In genomic region chr1:28416509-28417194, GRCh38 we compare ENCODE assay signal across 15 cellular contexts. TPM values are rescaled to one million over a fixed set of nuclear protein-coding genes. Genes with fewer than 3 reads are reported as not detected.
A peak's percentile ranks its signal among the peaks of the same experiment; 100 is the strongest.
DNase-seq lines count a peak whose midpoint lies in the region; ATAC-seq and TF ChIP-seq lines count a peak whose summit lies in the region.
"Had no signal": no experiment of that assay in that cellular context is flagged by ENCODE, and none has a peak within 500 bp of the region (broad histone marks: within the 10 kb centered on the region; RNA-seq: fewer than 3 reads in every experiment).

No MANE protein-coding gene starts in this region.

- no peaks in the 10 kb centered on the region for H3K9me3 ChIP-seq in Karpas-422 (ENCODE audit: low read length)
- no peaks in the 10 kb centered on the region for H3K9me3 ChIP-seq in mucosa of descending colon
- H3K9me3 ChIP-seq: MG63 had no signal

- H3K4me1 ChIP-seq in Karpas-422 (ENCODE audit: low read length) (peaks cover 46% of the 10 kb centered on the region), mucosa of descending colon (ENCODE audit: low read depth) (no peaks in the 10 kb centered on the region)
- H3K4me1 ChIP-seq: parathyroid adenoma had no signal

- no peak for ATAC-seq in activated T-helper 17 cell treated with anti-CD3 and anti-CD28 coated beads, Interleukin-2, amount 50 U/mL, for 72 hours (replicated peaks)
- peak; percentile 63 for ATAC-seq in mucosa of descending colon
- ATAC-seq in activated naive CD4-positive, alpha-beta T cell treated with anti-CD3 and anti-CD28 coated beads, Interleukin-2, amount 50 U/mL, for 72 hours: no peak

- H3K36me3 Mint-ChIP-seq in Calu3 (ENCODE audit: insufficient read depth, unreplicated experiment): peaks cover 16% of the 10 kb centered on the region
- H3K36me3 Mint-ChIP-seq in activated T-helper 17 cell treated with anti-CD3 and anti-CD28 coated beads, Interleukin-2, amount 50 U/mL, for 72 hours (ENCODE audit: low read depth): peaks cover 3% of the 10 kb centered on the region
- H3K36me3 Mint-ChIP-seq in activated naive CD4-positive, alpha-beta T cell treated with anti-CD3 and anti-CD28 coated beads, Interleukin-2, amount 50 U/mL, for 72 hours: no peaks in the 10 kb centered on the region

- no peaks in the 10 kb centered on the region for H4K20me1 ChIP-seq in Karpas-422 (ENCODE audit: insufficient read depth, low read depth, low read length)

- no peaks in the 10 kb centered on the region for H3K27me3 Mint-ChIP-seq in Calu3 (ENCODE audit: unreplicated experiment)
- H3K27me3 Mint-ChIP-seq in activated T-helper 17 cell treated with anti-CD3 and anti-CD28 coated beads, Interleukin-2, amount 50 U/mL, for 72 hours: no peaks in the 10 kb centered on the region
- H3K27me3 Mint-ChIP-seq: B cell had no signal

- H3K9ac ChIP-seq in Karpas-422 (ENCODE audit: low read length): peak overlapping the region; percentile 58; the same call in 1 of the 2 replicates
- H3K9ac ChIP-seq: parathyroid adenoma had no signal

- H3K27me3 ChIP-seq in Karpas-422 (ENCODE audit: low read length): no peaks in the 10 kb centered on the region
- H3K27me3 ChIP-seq: MG63 had no signal

- BruUV-seq in Calu3 (replicated peaks; lab: Mats Ljungman, UMichigan): no TSS peak

- intact Hi-C loops in Calu3 (cut with micrococcal nuclease; ENCODE audit: unreplicated experiment): loop anchor here (2.0 to 10.0 kb wide), 2 partner anchors 20 to 88 kb away; partner anchors contain the start of gene RCC1
- intact Hi-C loops in mucosa of descending colon (cut with DNase I, micrococcal nuclease): no loop called here

- no peak overlapping the region for H3K4me3 Mint-ChIP-seq in Calu3 (ENCODE audit: low read depth, unreplicated experiment)
- H3K4me3 Mint-ChIP-seq in activated T-helper 17 cell treated with anti-CD3 and anti-CD28 coated beads, Interleukin-2, amount 50 U/mL, for 72 hours: no peak overlapping the region
- H3K4me3 Mint-ChIP-seq: B cell had no signal

- peak overlapping the region; percentile 91 for H3K27ac Mint-ChIP-seq in Calu3 (ENCODE audit: unreplicated experiment)
- H3K27ac Mint-ChIP-seq in activated T-helper 17 cell treated with anti-CD3 and anti-CD28 coated beads, Interleukin-2, amount 50 U/mL, for 72 hours: peak overlapping the region; percentile 58
- peak overlapping the region in 1 of 2 donors; percentile 54 for H3K27ac Mint-ChIP-seq in activated naive CD4-positive, alpha-beta T cell treated with anti-CD3 and anti-CD28 coated beads, Interleukin-2, amount 50 U/mL, for 72 hours
- H3K27ac Mint-ChIP-seq: B cell had no signal

- CTCF ChIA-PET in Calu3 (lab: Charles Lee): no interaction called here

- H3K4me2 ChIP-seq in Karpas-422 (ENCODE audit: low read depth, low read length, poor library complexity, severe bottlenecking): peak overlapping the region; percentile 78

- no peak for TF ChIP-seq CTCF in Calu3 (IDR thresholded peaks at IDR 0.05; ENCODE audit: unreplicated experiment)
- no peak for TF ChIP-seq CTCF in mucosa of descending colon (IDR thresholded peaks at IDR 0.05)

- H3K36me3 ChIP-seq in Karpas-422 (ENCODE audit: insufficient read depth, low read length) (no peaks in the 10 kb centered on the region), mucosa of descending colon (ENCODE audit: low read depth) (no peaks in the 10 kb centered on the region)
- H3K36me3 ChIP-seq: MG63 had no signal

- peaks cover 76% of the 10 kb centered on the region for H3K79me2 ChIP-seq in Karpas-422 (ENCODE audit: low read length)
- H3K79me2 ChIP-seq: parathyroid adenoma had no signal

- peak overlapping the region; percentile 52; the same call in 1 of the 2 replicates for H3K27ac ChIP-seq in Karpas-422 (ENCODE audit: low read length)
- H3K27ac ChIP-seq: parathyroid adenoma, VCaP had no signal

- H2AFZ ChIP-seq in Karpas-422 (ENCODE audit: low read length): no peak overlapping the region
- H2AFZ ChIP-seq: parathyroid adenoma had no signal

- H3K4me3 ChIP-seq in Karpas-422 (ENCODE audit: low read length) (peak overlapping the region; percentile 51; the same call in 1 of the 2 replicates), mucosa of descending colon (no peak overlapping the region)

- H3K9me2 ChIP-seq in Karpas-422 (replicated peaks; ENCODE audit: insufficient read depth, low read length): no peaks in the 10 kb centered on the region

- DNase-seq in Calu3 (no peak), Karpas-422 (no peak), mucosa of descending colon (no peak), foreskin melanocyte (no peak), T-helper 2 cell (no peak), NCI-H510A (lab: John Stamatoyannopoulos, UW) (no peak)
- no peak for DNase-seq in activated naive CD4-positive, alpha-beta T cell treated with anti-CD3 and anti-CD28 coated beads, Interleukin-2, amount 50 U/mL, for 72 hours (ENCODE audit: low spot score in 2 of 2)
- DNase-seq: activated CD8-positive, alpha-beta memory T cell treated with anti-CD3 and anti-CD28 coated beads, Interleukin-2, amount 50 U/mL, for 4 hours; anterior cingulate cortex; effector CD8-positive, alpha-beta T cell had no signal

- no peaks in the 10 kb centered on the region for H3K9me3 Mint-ChIP-seq in Calu3 (ENCODE audit: low read depth, unreplicated experiment)
- H3K9me3 Mint-ChIP-seq in activated T-helper 17 cell treated with anti-CD3 and anti-CD28 coated beads, Interleukin-2, amount 50 U/mL, for 72 hours: no peaks in the 10 kb centered on the region
- H3K9me3 Mint-ChIP-seq in activated naive CD4-positive, alpha-beta T cell treated with anti-CD3 and anti-CD28 coated beads, Interleukin-2, amount 50 U/mL, for 72 hours: no peaks in the 10 kb centered on the region

- H3K4me1 Mint-ChIP-seq in Calu3 (ENCODE audit: low read depth, unreplicated experiment): peaks cover 28% of the 10 kb centered on the region
- H3K4me1 Mint-ChIP-seq in activated T-helper 17 cell treated with anti-CD3 and anti-CD28 coated beads, Interleukin-2, amount 50 U/mL, for 72 hours: peaks cover 7% of the 10 kb centered on the region

RNA-seq across cellular contexts. Expression of gene PHACTR4, which starts 47.1 kb away (rescaled TPM):
- 58.0 and 58.7 TPM in 2 replicates for total RNA-seq in Calu3 (2022)
- 8.5 and 10.0 TPM in 2 replicates for total RNA-seq in Karpas-422 (2014; rRNA removed; shearing (Covaris generic); ENCODE audit: low replicate concordance)
- 10 to 100 TPM; 25.6 to 29.3 TPM for total RNA-seq in activated T-helper 17 cell treated with anti-CD3 and anti-CD28 coated beads, Interleukin-2, amount 50 U/mL, for 72 hours
- 10 to 100 TPM; 47.6 to 62.3 (median 54.8) TPM for total RNA-seq in mucosa of descending colon
- 10 to 100 TPM; 23.5 to 30.4 TPM for total RNA-seq in activated naive CD4-positive, alpha-beta T cell treated with anti-CD3 and anti-CD28 coated beads, Interleukin-2, amount 50 U/mL, for 72 hours
